2 cellular contexts compared by ENCODE assay signal in the genomic region with DNA sequence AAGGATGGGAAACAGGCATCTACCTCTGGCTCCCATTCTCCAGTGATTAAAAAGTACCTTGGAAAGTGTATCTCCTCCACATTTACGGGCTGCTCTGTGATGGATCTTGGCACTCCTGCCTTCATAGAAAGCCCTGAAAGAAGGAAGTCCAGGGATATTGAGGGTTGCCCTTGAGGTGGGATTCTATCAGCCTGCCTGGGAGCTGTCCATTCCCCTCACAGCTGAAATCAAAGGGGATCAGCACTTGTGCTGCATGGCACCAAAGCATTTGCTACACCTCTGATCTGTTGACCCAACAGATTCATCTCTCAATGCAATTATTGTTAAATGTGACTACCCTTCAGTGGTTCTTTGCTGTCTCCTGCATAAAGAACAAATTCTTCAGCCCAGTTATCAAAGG.
TF ChIP-seq lines count a peak whose summit lies in the region.

No MANE protein-coding gene starts in this region.

TF ChIP-seq in HCT116, 20 proteins besides CTCF, POLR2A, EP300 and RAD21:
- TF ChIP-seq POLR2AphosphoS5 (IDR thresholded peaks at IDR 0.05; ENCODE audit: low read depth, low read length): no peak
- TF ChIP-seq EZH2phosphoT487 (IDR thresholded peaks at IDR 0.05; ENCODE audit: borderline replicate concordance): no peak
- no peak for TF ChIP-seq SIN3A (IDR thresholded peaks at IDR 0.05; ENCODE audit: low read depth)
- no peak for TF ChIP-seq JUND (IDR thresholded peaks at IDR 0.05)
- TF ChIP-seq, protein P1, sequence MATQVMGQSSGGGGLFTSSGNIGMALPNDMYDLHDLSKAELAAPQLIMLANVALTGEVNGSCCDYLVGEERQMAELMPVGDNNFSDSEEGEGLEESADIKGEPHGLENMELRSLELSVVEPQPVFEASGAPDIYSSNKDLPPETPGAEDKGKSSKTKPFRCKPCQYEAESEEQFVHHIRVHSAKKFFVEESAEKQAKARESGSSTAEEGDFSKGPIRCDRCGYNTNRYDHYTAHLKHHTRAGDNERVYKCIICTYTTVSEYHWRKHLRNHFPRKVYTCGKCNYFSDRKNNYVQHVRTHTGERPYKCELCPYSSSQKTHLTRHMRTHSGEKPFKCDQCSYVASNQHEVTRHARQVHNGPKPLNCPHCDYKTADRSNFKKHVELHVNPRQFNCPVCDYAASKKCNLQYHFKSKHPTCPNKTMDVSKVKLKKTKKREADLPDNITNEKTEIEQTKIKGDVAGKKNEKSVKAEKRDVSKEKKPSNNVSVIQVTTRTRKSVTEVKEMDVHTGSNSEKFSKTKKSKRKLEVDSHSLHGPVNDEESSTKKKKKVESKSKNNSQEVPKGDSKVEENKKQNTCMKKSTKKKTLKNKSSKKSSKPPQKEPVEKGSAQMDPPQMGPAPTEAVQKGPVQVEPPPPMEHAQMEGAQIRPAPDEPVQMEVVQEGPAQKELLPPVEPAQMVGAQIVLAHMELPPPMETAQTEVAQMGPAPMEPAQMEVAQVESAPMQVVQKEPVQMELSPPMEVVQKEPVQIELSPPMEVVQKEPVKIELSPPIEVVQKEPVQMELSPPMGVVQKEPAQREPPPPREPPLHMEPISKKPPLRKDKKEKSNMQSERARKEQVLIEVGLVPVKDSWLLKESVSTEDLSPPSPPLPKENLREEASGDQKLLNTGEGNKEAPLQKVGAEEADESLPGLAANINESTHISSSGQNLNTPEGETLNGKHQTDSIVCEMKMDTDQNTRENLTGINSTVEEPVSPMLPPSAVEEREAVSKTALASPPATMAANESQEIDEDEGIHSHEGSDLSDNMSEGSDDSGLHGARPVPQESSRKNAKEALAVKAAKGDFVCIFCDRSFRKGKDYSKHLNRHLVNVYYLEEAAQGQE (IDR thresholded peaks at IDR 0.05; ENCODE audit: low read depth): peak; percentile 23; the same call in 1 of the 2 replicates
- no peak for TF ChIP-seq FOSL1 (IDR thresholded peaks at IDR 0.05; ENCODE audit: low read depth)

TF ChIP-seq in SK-N-SH, 30 proteins besides CTCF, POLR2A, EP300 and RAD21:
- TF ChIP-seq CHD2 (IDR thresholded peaks at IDR 0.05; ENCODE audit: low read length, partially characterized antibody): no peak
- no peak for TF ChIP-seq FOXM1 (IDR thresholded peaks at IDR 0.05; ENCODE audit: low read depth)
- no peak for TF ChIP-seq TEAD4 (IDR thresholded peaks at IDR 0.05; ENCODE audit: borderline replicate concordance, insufficient read depth)
- no peak for TF ChIP-seq ELF1 (IDR thresholded peaks at IDR 0.05)
- TF ChIP-seq YY1 (IDR thresholded peaks at IDR 0.05; ENCODE audit: low read depth): no peak
- TF ChIP-seq NRF1 (IDR thresholded peaks at IDR 0.05; ENCODE audit: low read depth, low read length): no peak
- TF ChIP-seq, protein P2, sequence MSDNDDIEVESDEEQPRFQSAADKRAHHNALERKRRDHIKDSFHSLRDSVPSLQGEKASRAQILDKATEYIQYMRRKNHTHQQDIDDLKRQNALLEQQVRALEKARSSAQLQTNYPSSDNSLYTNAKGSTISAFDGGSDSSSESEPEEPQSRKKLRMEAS (IDR thresholded peaks at IDR 0.05; ENCODE audit: low read depth): no peak
- TF ChIP-seq, protein P1 (IDR thresholded peaks at IDR 0.05; ENCODE audit: low read depth, low read length): peak; percentile 92
- TF ChIP-seq, protein P3, sequence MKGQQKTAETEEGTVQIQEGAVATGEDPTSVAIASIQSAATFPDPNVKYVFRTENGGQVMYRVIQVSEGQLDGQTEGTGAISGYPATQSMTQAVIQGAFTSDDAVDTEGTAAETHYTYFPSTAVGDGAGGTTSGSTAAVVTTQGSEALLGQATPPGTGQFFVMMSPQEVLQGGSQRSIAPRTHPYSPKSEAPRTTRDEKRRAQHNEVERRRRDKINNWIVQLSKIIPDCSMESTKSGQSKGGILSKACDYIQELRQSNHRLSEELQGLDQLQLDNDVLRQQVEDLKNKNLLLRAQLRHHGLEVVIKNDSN (IDR thresholded peaks at IDR 0.05; ENCODE audit: borderline replicate concordance, low read depth): no peak
TF ChIP-seq in SK-N-SH: peak in this region for 1.
